ENCODE assay signal across 12 cellular contexts in the genomic region with DNA sequence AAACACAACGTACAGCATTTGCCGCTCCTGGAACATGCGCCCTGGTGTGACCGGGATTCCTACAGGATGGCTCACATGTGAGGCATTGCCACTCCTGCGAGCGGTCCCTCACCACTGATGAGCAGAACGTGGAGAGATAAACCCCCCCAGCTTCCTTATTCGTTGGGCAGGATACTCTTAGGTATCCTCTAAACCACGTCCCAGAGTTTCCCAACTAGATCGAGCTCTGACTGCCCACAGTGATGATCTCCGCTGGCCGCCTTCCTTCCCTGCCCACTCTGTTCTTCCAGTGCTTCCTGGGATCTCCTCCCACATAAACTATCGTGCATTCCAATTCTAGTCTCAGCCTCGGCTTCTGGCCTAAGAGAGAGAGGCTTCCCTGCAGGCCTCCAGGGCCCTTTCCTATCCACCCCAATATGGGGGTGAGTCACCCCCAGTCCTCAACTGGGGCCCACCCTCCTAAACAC.
DNase-seq lines count a peak whose midpoint lies in the region; ATAC-seq and TF ChIP-seq lines count a peak whose summit lies in the region.
"Had no signal": no experiment of that assay in that cellular context is flagged by ENCODE, and none has a peak within 500 bp of the region (broad histone marks: within the 10 kb centered on the region; RNA-seq: fewer than 3 reads in every experiment).

No MANE protein-coding gene starts in this region.

- H4K8ac ChIP-seq in mesenchymal stem cell (ENCODE audit: low read length): peak overlapping the region; percentile 94
- H4K8ac ChIP-seq in H9 (replicated peaks; ENCODE audit: insufficient read length, low read depth, low read length): no peak overlapping the region

- H3K4ac ChIP-seq in mesenchymal stem cell (ENCODE audit: low read depth in 1 of 2, low read length in 2 of 2) (peak overlapping the region; percentile 10 to 71), H9 (ENCODE audit: low read depth, low read length) (no peak overlapping the region)

- H3K56ac ChIP-seq in H9 (ENCODE audit: insufficient read length, low read depth, low read length): no peak overlapping the region

- H3K27me3 Mint-ChIP-seq in H9 (ENCODE audit: low read depth): peaks cover 2% of the 10 kb centered on the region

- no peaks in the 10 kb centered on the region for H3K79me2 ChIP-seq in H9 (ENCODE audit: insufficient read depth, low read length)

- no peaks in the 10 kb centered on the region; a peak in 1 of 7 replicates for H3K36me3 Mint-ChIP-seq in H9 (ENCODE audit: insufficient read depth in 1 of 3, low read depth in 3 of 3)

- H2BK20ac ChIP-seq in H9 (ENCODE audit: low read depth, low read length, poor library complexity, severe bottlenecking): no peak overlapping the region

- H4K5ac ChIP-seq in H9 (ENCODE audit: insufficient read length, low read depth, low read length): no peak overlapping the region

- H3K9me3 Mint-ChIP-seq in H9: no peaks in the 10 kb centered on the region; a peak in 1 of 5 replicates

- ATAC-seq in Right ventricle myocardium superior (ENCODE audit: poor library complexity): no peak
- ATAC-seq: Panc1 had no signal

- H2BK15ac ChIP-seq in mesenchymal stem cell (ENCODE audit: low read depth, poor library complexity, severe bottlenecking): peak overlapping the region; percentile 91
- no peak overlapping the region for H2BK15ac ChIP-seq in H9 (ENCODE audit: low read depth, low read length)

- H3K23ac ChIP-seq in mesenchymal stem cell (ENCODE audit: low read length in 2 of 2): peak overlapping the region in 1 of 2 experiments; percentile 46
- H3K23ac ChIP-seq in H9 (ENCODE audit: insufficient read length, low read depth, low read length): no peak overlapping the region

- peaks cover 13% of the 10 kb centered on the region for H3K4me1 ChIP-seq in mesenchymal stem cell (ENCODE audit: control insufficient read depth, insufficient read depth, low read depth, low read length)
- no peaks in the 10 kb centered on the region; the same call in 1 of the 2 replicates for H3K4me1 ChIP-seq in H9 (ENCODE audit: insufficient read depth, low read length)

- DNase-seq in cardiac septum (ENCODE audit: low spot score) (peak; percentile 72), Right ventricle myocardium superior (no peak), caudate nucleus (lab: John Stamatoyannopoulos, UW) (peak in 1 of 61 donors; percentile 17), mesenchymal stem cell (peak; percentile 81), UCSD-AML1 (lab: John Stamatoyannopoulos, UW; ENCODE audit: unreplicated experiment) (no peak), NK-92 (lab: John Stamatoyannopoulos, UW; ENCODE audit: unreplicated experiment) (no peak), H9 (no peak), SIG-M5 (lab: John Stamatoyannopoulos, UW) (no peak)
- DNase-seq: activated T-cell treated with anti-CD3 and anti-CD28 coated beads, Interleukin-2, amount 50 U/mL, for 1 hour; midbrain; NCI-H2081 treated with DMSO at 0.1 percent for 48 hours had no signal

- no peak overlapping the region for H3K4me3 ChIP-seq in mesenchymal stem cell (ENCODE audit: insufficient read depth in 1 of 2, low read depth in 1 of 2, low read length in 2 of 2)

- H2BK5ac ChIP-seq in mesenchymal stem cell (ENCODE audit: low read depth, low read length, poor library complexity, severe bottlenecking) (no peak overlapping the region), H9 (ENCODE audit: insufficient read length, low read length) (no peak overlapping the region)

- H4K91ac ChIP-seq in mesenchymal stem cell (ENCODE audit: low read length) (peak overlapping the region; percentile 96), H9 (ENCODE audit: insufficient read length, low read depth, low read length) (no peak overlapping the region)

- H3K79me1 ChIP-seq in mesenchymal stem cell (replicated peaks; ENCODE audit: low read length, poor library complexity, severe bottlenecking): no peaks in the 10 kb centered on the region
- no peaks in the 10 kb centered on the region for H3K79me1 ChIP-seq in H9 (ENCODE audit: insufficient read depth, low read depth, low read length, poor library complexity, severe bottlenecking)

- no peaks in the 10 kb centered on the region for H3K23me2 ChIP-seq in H9 (ENCODE audit: insufficient read length, low read depth, low read length, poor library complexity, severe bottlenecking)

- H2AK5ac ChIP-seq in mesenchymal stem cell (ENCODE audit: low read length, severe bottlenecking): no peak overlapping the region
- no peak overlapping the region for H2AK5ac ChIP-seq in H9 (ENCODE audit: insufficient read length, low read length)

- H3K14ac ChIP-seq in mesenchymal stem cell (ENCODE audit: low read length in 2 of 2) (no peak overlapping the region), H9 (ENCODE audit: insufficient read depth, low read length) (no peak overlapping the region)

- no peak overlapping the region for H3T11ph ChIP-seq in H9 (ENCODE audit: low read length)

- no peak overlapping the region for H3K4me2 ChIP-seq in mesenchymal stem cell (ENCODE audit: low read length, poor library complexity, severe bottlenecking)
- H3K4me2 ChIP-seq in H9 (ENCODE audit: insufficient read depth, insufficient read length, low read length): no peak overlapping the region

- peaks cover 9 to 23% of the 10 kb centered on the region in 2 experiments for H3K4me1 Mint-ChIP-seq in H9

- H2AFZ ChIP-seq in mesenchymal stem cell (ENCODE audit: low read depth, low read length) (no peak overlapping the region), H9 (ENCODE audit: low read length) (no peak overlapping the region)

- no peak overlapping the region for H3K9ac ChIP-seq in mesenchymal stem cell (ENCODE audit: low read length)
- H3K9ac ChIP-seq in H9 (ENCODE audit: extremely low read depth, insufficient read length, low read length): no peak overlapping the region

- peak overlapping the region; percentile 42 for H2BK120ac ChIP-seq in mesenchymal stem cell (ENCODE audit: low read depth, low read length)
- no peak overlapping the region for H2BK120ac ChIP-seq in H9 (ENCODE audit: low read depth, low read length, poor library complexity, severe bottlenecking)

- intact Hi-C loops in cardiac septum (cut with DNase I): loop anchor here (5.0 kb wide), 1 partner anchor 51 kb away; no protein-coding TSS in a partner anchor
- intact Hi-C loops in Right ventricle myocardium superior (cut with DNase I): no loop called here

- H3K18ac ChIP-seq in mesenchymal stem cell (ENCODE audit: low read depth in 1 of 2, low read length in 2 of 2) (peak overlapping the region; percentile 89 to 94), H9 (ENCODE audit: insufficient read length, low read depth, low read length) (no peak overlapping the region)

- peak overlapping the region in 1 of 3 experiments; percentile 54; a peak in 3 of 7 replicates for H3K27ac Mint-ChIP-seq in H9

- TF ChIP-seq CTCF in H9 (conservative IDR thresholded peaks at IDR 0.05): no peak

- H3K27me3 ChIP-seq in mesenchymal stem cell (ENCODE audit: control insufficient read depth in 1 of 2, insufficient read depth in 1 of 2, low read length in 2 of 2) (peaks cover 0 to 20% of the 10 kb centered on the region in 2 experiments), H9 (ENCODE audit: insufficient read depth, low read length) (no peaks in the 10 kb centered on the region)

- H3K4me3 Mint-ChIP-seq in H9: no peak overlapping the region; a peak in 1 of 5 replicates

- H3K36me3 ChIP-seq in mesenchymal stem cell (ENCODE audit: control insufficient read depth in 1 of 2, insufficient read depth in 2 of 2, low read depth in 1 of 2, low read length in 2 of 2): no peaks in the 10 kb centered on the region

- peak overlapping the region; percentile 49 for H3K27ac ChIP-seq in caudate nucleus (ENCODE audit: low read depth, low read length)
- H3K27ac ChIP-seq in mesenchymal stem cell (ENCODE audit: low read length, poor library complexity, severe bottlenecking): peak overlapping the region; percentile 77
- H3K27ac ChIP-seq in H9 (ENCODE audit: insufficient read length, low read depth, low read length): no peak overlapping the region

- H2BK12ac ChIP-seq in mesenchymal stem cell (ENCODE audit: low read length in 2 of 2) (peak overlapping the region; percentile 82 to 96), H9 (ENCODE audit: insufficient read length, low read depth, low read length) (no peak overlapping the region)

- no peaks in the 10 kb centered on the region for H4K20me1 ChIP-seq in H9 (ENCODE audit: control insufficient read depth, insufficient read depth, insufficient read length)

- WGBS in mesenchymal stem cell: 40% methylated on average over 14 of the region's 14 CpGs
- no CpG with 5 or more reads among the region's 14 CpGs for WGBS in H9 (ENCODE audit: extremely low coverage, insufficient read length, low lambda C conversion rate)

- H3K9me3 ChIP-seq in mesenchymal stem cell (ENCODE audit: control insufficient read depth, low read length): no peaks in the 10 kb centered on the region
- H3K9me3 ChIP-seq in H9 (ENCODE audit: control insufficient read depth, low read depth, low read length): no peaks in the 10 kb centered on the region

Comparison
In these comparisons a context has a peak if more than half of its experiments do, and no peak if none do; other contexts are left out.
1. DNase-seq: peak in cardiac septum (single experiment) and mesenchymal stem cell (single experiment); none in Right ventricle myocardium superior (single experiment), UCSD-AML1 (single experiment), NK-92 (single experiment), H9 (single experiment) and SIG-M5 (single experiment).